Comparison of ENCODE assay signal across 8 cellular contexts in the genomic region with DNA sequence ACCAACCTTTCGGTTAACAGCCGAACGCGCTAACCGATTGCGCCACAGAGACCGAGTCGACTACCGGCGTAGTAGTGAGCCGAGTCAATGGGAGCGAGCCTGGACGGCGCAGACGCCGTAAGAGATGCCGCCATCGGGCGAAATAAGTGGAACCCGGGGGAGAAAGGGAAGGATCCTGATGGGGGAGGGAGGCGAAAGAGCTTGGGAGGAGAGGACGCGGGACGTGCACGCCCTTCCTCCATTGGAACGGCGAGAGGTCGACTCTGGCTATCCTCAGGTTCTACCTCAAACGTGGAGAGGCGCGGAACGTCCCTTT.
DNase-seq lines count a peak whose midpoint lies in the region; ATAC-seq and TF ChIP-seq lines count a peak whose summit lies in the region.

No MANE protein-coding gene starts in this region.

- ATAC-seq in HG03108 (IDR thresholded peaks at IDR 0.05; ENCODE audit: unreplicated experiment) (peak; percentile 17), GM18868 (IDR thresholded peaks at IDR 0.05; ENCODE audit: unreplicated experiment) (no peak)

- TF ChIP-seq CTCF in choroid plexus epithelial cell (conservative IDR thresholded peaks at IDR 0.05; ENCODE audit: low read depth, low read length) = no peak

- peak overlapping the region; percentile 99 for H3K4me3 ChIP-seq in choroid plexus epithelial cell (ENCODE audit: low read depth, low read length)

- peak; percentile 42 for DNase-seq in GF-D8 (lab: John Stamatoyannopoulos, UW)
- peak; percentile 58 for DNase-seq in NCI-H446 treated with DMSO at 0.1 percent for 48 hours (lab: John Stamatoyannopoulos, UW)
- DNase-seq in activated CD4-positive, alpha-beta T cell treated with anti-CD3 and anti-CD28 coated beads for 4 hours = peak; percentile 72 to 81
- peak; percentile 89 for DNase-seq in choroid plexus epithelial cell (ENCODE audit: low read depth)
- DNase-seq in kidney tubule cell (ENCODE audit: low spot score) = peak; percentile 85
- DNase-seq in stimulated activated CD4-positive, alpha-beta T cell treated with anti-CD3 and anti-CD28 coated beads, Interleukin-1b, Interleukin-23, amount 100 ng/mL, for 1 hour (ENCODE audit: low read depth in 2 of 2) = peak; percentile 67 to 88
